ENCODE assay signal across 8 cellular contexts in genomic region chrX:55342533-55343501, GRCh38.
DNase-seq lines count a peak whose midpoint lies in the region; ATAC-seq and TF ChIP-seq lines count a peak whose summit lies in the region.

No MANE protein-coding gene starts in this region.

- H2AFZ ChIP-seq in SU-DHL-6 (ENCODE audit: low read depth, low read length, severe bottlenecking): no peak overlapping the region

- H3F3A ChIP-seq in SU-DHL-6 (ENCODE audit: insufficient read depth): no peaks in the 10 kb centered on the region

- ATAC-seq in central memory CD8-positive, alpha-beta T cell (replicated peaks; ENCODE audit: extremely low read depth, poor library complexity, severe bottlenecking): peak; percentile 36
- ATAC-seq in mucosa of descending colon: peak; percentile 83
- no peak for ATAC-seq in GM19455 (IDR thresholded peaks at IDR 0.05; ENCODE audit: unreplicated experiment)

- no peaks in the 10 kb centered on the region for H4K20me1 ChIP-seq in SU-DHL-6 (ENCODE audit: low read depth, low read length)

- no peaks in the 10 kb centered on the region for H3K36me3 Mint-ChIP-seq in central memory CD8-positive, alpha-beta T cell (ENCODE audit: insufficient read depth)

- no peaks in the 10 kb centered on the region for H3K4me1 ChIP-seq in mucosa of descending colon (ENCODE audit: low read depth)

- peaks cover 10% of the 10 kb centered on the region for H3K27me3 Mint-ChIP-seq in central memory CD8-positive, alpha-beta T cell

- no peaks in the 10 kb centered on the region for H3K9me2 ChIP-seq in SU-DHL-6 (replicated peaks; ENCODE audit: insufficient read depth, low read length)

- no peak overlapping the region for H3K27ac ChIP-seq in SU-DHL-6 (ENCODE audit: low read depth, low read length)

- no peaks in the 10 kb centered on the region for H3K27me3 ChIP-seq in SU-DHL-6 (ENCODE audit: low read length)

- H3K36me3 ChIP-seq in SU-DHL-6 (ENCODE audit: low read length) (no peaks in the 10 kb centered on the region), mucosa of descending colon (ENCODE audit: low read depth) (no peaks in the 10 kb centered on the region)

- H3K9me3 ChIP-seq in SU-DHL-6 (ENCODE audit: insufficient read depth, low read length) (no peaks in the 10 kb centered on the region), mucosa of descending colon (no peaks in the 10 kb centered on the region)

- no peak overlapping the region for H3K27ac Mint-ChIP-seq in central memory CD8-positive, alpha-beta T cell (ENCODE audit: low read depth)

- TF ChIP-seq CTCF in SU-DHL-6 (IDR thresholded peaks at IDR 0.05; ENCODE audit: insufficient read depth, low read length, poor library complexity, severe bottlenecking) (peak; percentile 16), mucosa of descending colon (IDR thresholded peaks at IDR 0.05) (peak; percentile 32)

- intact Hi-C loops in mucosa of descending colon (cut with DNase I, micrococcal nuclease): no loop called here

- H3K4me3 ChIP-seq in SU-DHL-6 (ENCODE audit: insufficient read depth, low read length, poor library complexity, severe bottlenecking): no peak overlapping the region
- H3K4me3 ChIP-seq in mucosa of descending colon: no peak overlapping the region

- DNase-seq in DMS 273 (lab: John Stamatoyannopoulos, UW; ENCODE audit: unreplicated experiment) (peak; percentile 62), DMS 273 treated with DMSO at 0.1 percent for 48 hours (lab: John Stamatoyannopoulos, UW) (no peak), GM19240 (ENCODE audit: insufficient read length, low spot score) (peak; percentile 14), HK-2 (ENCODE audit: unreplicated experiment) (peak; percentile 9), mucosa of descending colon (peak in 1 of 3 donors; percentile 52)
- DNase-seq in central memory CD8-positive, alpha-beta T cell (ENCODE audit: low spot score in 2 of 2): no peak

- no peak overlapping the region for H3K4me3 Mint-ChIP-seq in central memory CD8-positive, alpha-beta T cell

- no peak overlapping the region for H3K9ac ChIP-seq in SU-DHL-6 (ENCODE audit: low read length)

- no peaks in the 10 kb centered on the region for H3K79me2 ChIP-seq in SU-DHL-6 (ENCODE audit: insufficient read depth, low read length)

- H3K9me3 Mint-ChIP-seq in central memory CD8-positive, alpha-beta T cell: no peaks in the 10 kb centered on the region

- H3K4me2 ChIP-seq in SU-DHL-6 (ENCODE audit: low read depth, low read length, poor library complexity, severe bottlenecking): no peak overlapping the region

- peaks cover 6% of the 10 kb centered on the region for H3K4me1 Mint-ChIP-seq in central memory CD8-positive, alpha-beta T cell

Comparison
In these comparisons a context has a peak if more than half of its experiments do, and no peak if none do; other contexts are left out.
1. DNase-seq: peak in DMS 273 (single experiment), GM19240 (single experiment) and HK-2 (single experiment); none in DMS 273 treated with DMSO at 0.1 percent for 48 hours (single experiment) and central memory CD8-positive, alpha-beta T cell (0 of 2).